ENCODE assay signal across 1 cellular context in genomic region chr19:46841458-46842083, GRCh38.
TF ChIP-seq lines count a peak whose summit lies in the region.

No MANE protein-coding gene starts in this region.

TF ChIP-seq in WTC11, 78 proteins besides CTCF, POLR2A, EP300 and RAD21 (continued from another document):
- TF ChIP-seq, protein P1, sequence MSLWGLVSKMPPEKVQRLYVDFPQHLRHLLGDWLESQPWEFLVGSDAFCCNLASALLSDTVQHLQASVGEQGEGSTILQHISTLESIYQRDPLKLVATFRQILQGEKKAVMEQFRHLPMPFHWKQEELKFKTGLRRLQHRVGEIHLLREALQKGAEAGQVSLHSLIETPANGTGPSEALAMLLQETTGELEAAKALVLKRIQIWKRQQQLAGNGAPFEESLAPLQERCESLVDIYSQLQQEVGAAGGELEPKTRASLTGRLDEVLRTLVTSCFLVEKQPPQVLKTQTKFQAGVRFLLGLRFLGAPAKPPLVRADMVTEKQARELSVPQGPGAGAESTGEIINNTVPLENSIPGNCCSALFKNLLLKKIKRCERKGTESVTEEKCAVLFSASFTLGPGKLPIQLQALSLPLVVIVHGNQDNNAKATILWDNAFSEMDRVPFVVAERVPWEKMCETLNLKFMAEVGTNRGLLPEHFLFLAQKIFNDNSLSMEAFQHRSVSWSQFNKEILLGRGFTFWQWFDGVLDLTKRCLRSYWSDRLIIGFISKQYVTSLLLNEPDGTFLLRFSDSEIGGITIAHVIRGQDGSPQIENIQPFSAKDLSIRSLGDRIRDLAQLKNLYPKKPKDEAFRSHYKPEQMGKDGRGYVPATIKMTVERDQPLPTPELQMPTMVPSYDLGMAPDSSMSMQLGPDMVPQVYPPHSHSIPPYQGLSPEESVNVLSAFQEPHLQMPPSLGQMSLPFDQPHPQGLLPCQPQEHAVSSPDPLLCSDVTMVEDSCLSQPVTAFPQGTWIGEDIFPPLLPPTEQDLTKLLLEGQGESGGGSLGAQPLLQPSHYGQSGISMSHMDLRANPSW (CRISPR knock-in tag; conservative IDR thresholded peaks at IDR 0.05; ENCODE audit: low read depth) = no peak
- no peak for TF ChIP-seq ZNF121 (CRISPR knock-in tag; IDR thresholded peaks at IDR 0.05)
- TF ChIP-seq NR2C2 (CRISPR knock-in tag; IDR thresholded peaks at IDR 0.05) = no peak
